In genomic region chr6:113758725-113759576, GRCh38 we compare ENCODE assay signal across 11 cellular contexts.
DNase-seq lines count a peak whose midpoint lies in the region; ATAC-seq and TF ChIP-seq lines count a peak whose summit lies in the region.
"Had no signal": no experiment of that assay in that cellular context is flagged by ENCODE, and none has a peak within 500 bp of the region (broad histone marks: within the 10 kb centered on the region; RNA-seq: fewer than 3 reads in every experiment).

No MANE protein-coding gene starts in this region.

- ATAC-seq in GM18868 (IDR thresholded peaks at IDR 0.05; ENCODE audit: unreplicated experiment) (peak; percentile 47), HG03432 (IDR thresholded peaks at IDR 0.05; ENCODE audit: unreplicated experiment) (peak; percentile 44)

- H3K4me1 ChIP-seq in parathyroid adenoma (no peaks in the 10 kb centered on the region), OCI-LY7 (ENCODE audit: insufficient read depth, low read length, poor library complexity, severe bottlenecking) (peaks cover 8% of the 10 kb centered on the region)

- H4K20me1 ChIP-seq in OCI-LY7 (ENCODE audit: insufficient read depth, low read length): no peaks in the 10 kb centered on the region

- no peak overlapping the region for H3K4me2 ChIP-seq in parathyroid adenoma (ENCODE audit: low read length)
- H3K4me2 ChIP-seq in OCI-LY7 (ENCODE audit: low read length): no peak overlapping the region

- H3K27ac ChIP-seq in parathyroid adenoma (no peak overlapping the region), OCI-LY7 (ENCODE audit: low read depth, low read length, poor library complexity, severe bottlenecking) (no peak overlapping the region)

- no peak overlapping the region for H3K9ac ChIP-seq in parathyroid adenoma

- intact Hi-C loops in OCI-LY7 (cut with micrococcal nuclease; ENCODE audit: unreplicated experiment): no loop called here

- no peaks in the 10 kb centered on the region for H3K9me3 ChIP-seq in parathyroid adenoma (ENCODE audit: control insufficient read depth, low read length)
- no peaks in the 10 kb centered on the region for H3K9me3 ChIP-seq in OCI-LY7 (ENCODE audit: low read length)

- POLR2A ChIA-PET in OCI-LY7 (lab: Charles Lee): no interaction called here

- H3K36me3 ChIP-seq in parathyroid adenoma (ENCODE audit: control insufficient read depth, insufficient read depth, low read length) (no peaks in the 10 kb centered on the region), OCI-LY7 (ENCODE audit: insufficient read depth, low read length) (no peaks in the 10 kb centered on the region)

- H3K27me3 ChIP-seq in parathyroid adenoma (ENCODE audit: control insufficient read depth, insufficient read depth, low read length): no peaks in the 10 kb centered on the region

- CTCF ChIA-PET in OCI-LY7 (lab: Charles Lee; ENCODE audit: unreplicated experiment): no interaction called here

- no TSS peak for BruUV-seq in OCI-LY7 (replicated peaks; lab: Mats Ljungman, UMichigan)

- H3K79me2 ChIP-seq in parathyroid adenoma (no peaks in the 10 kb centered on the region), OCI-LY7 (ENCODE audit: insufficient read depth, low read depth, low read length) (no peaks in the 10 kb centered on the region)

- TF ChIP-seq CTCF in choroid plexus epithelial cell (conservative IDR thresholded peaks at IDR 0.05; ENCODE audit: low read depth, low read length) (no peak), parathyroid adenoma (IDR thresholded peaks at IDR 0.05) (no peak), OCI-LY7 (conservative IDR thresholded peaks at IDR 0.05; ENCODE audit: low read length) (no peak)

- DNase-seq in choroid plexus epithelial cell (ENCODE audit: low read depth) (peak; percentile 44), OCI-LY7 (ENCODE audit: low spot score) (no peak), HPDE6-E6E7 (ENCODE audit: extremely low spot score) (no peak), NCI-H526 (lab: John Stamatoyannopoulos, UW) (no peak)
- no peak for DNase-seq in effector CD4-positive, alpha-beta T cell
- DNase-seq: CD4-positive, alpha-beta memory T cell; NCI-H1694; small intestine had no signal

- H2AFZ ChIP-seq in parathyroid adenoma: peak overlapping the region; percentile 16
- no peak overlapping the region for H2AFZ ChIP-seq in OCI-LY7 (ENCODE audit: low read length)

- H3K4me3 ChIP-seq in choroid plexus epithelial cell (ENCODE audit: low read depth, low read length) (no peak overlapping the region), parathyroid adenoma (ENCODE audit: low read depth, low read length) (no peak overlapping the region), OCI-LY7 (ENCODE audit: low read depth, low read length, poor library complexity, severe bottlenecking) (no peak overlapping the region)

- H3K9me2 ChIP-seq in OCI-LY7 (ENCODE audit: insufficient read depth, low read length): no peaks in the 10 kb centered on the region
